In the genomic region with DNA sequence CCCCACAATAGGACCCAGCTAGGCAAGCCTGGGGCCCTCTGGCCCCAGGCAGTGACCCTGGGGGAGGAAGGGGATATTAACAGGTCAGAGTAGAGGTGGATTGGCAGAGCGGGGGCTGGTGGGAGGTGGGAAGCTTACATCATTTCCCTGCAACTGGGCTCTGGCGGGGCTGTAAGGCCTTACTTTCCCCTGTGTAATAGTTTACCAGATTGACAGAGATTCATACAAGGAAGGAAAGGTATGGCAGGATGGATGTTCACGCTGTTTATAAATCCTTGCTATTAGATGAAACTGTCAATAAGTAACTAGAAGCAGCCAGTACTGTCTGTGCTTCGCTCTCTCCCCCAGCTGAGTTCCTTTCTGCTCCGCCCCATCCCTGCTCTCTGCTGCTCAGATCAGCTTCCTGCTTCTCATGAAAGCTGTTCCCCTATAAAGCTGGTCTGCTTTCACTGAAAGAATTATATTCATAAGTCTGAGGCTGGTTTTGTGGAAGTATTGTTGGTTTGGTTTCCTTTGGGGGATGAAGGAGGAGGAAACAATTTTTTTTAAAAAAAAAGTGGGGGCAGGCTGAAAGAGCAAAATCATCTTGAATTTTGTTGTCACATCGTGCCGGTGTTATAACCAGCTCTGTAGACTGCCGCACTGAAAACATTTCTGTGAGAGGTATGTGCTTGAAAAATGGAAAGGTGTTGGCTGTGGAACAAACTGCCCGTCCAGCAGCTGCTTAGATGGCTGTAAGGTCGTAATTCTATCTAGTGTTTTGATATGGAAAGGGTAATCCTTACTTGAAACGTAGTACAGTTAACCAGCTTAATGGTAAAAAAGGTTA, we compare ENCODE assay signal across 1 cellular context.
TF ChIP-seq lines count a peak whose summit lies in the region.

No MANE protein-coding gene starts in this region.

TF ChIP-seq in K562, 482 proteins besides CTCF, POLR2A, EP300 and RAD21 (continued from another document):
- TF ChIP-seq, protein P1, sequence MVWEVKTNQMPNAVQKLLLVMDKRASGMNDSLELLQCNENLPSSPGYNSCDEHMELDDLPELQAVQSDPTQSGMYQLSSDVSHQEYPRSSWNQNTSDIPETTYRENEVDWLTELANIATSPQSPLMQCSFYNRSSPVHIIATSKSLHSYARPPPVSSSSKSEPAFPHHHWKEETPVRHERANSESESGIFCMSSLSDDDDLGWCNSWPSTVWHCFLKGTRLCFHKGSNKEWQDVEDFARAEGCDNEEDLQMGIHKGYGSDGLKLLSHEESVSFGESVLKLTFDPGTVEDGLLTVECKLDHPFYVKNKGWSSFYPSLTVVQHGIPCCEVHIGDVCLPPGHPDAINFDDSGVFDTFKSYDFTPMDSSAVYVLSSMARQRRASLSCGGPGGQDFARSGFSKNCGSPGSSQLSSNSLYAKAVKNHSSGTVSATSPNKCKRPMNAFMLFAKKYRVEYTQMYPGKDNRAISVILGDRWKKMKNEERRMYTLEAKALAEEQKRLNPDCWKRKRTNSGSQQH (CRISPR knock-in tag; IDR thresholded peaks at IDR 0.05), result no peak
- TF ChIP-seq HDAC6 (IDR thresholded peaks at IDR 0.05; ENCODE audit: low read depth, low read length) (no peak), ZFP1 (CRISPR knock-in tag; IDR thresholded peaks at IDR 0.05) (no peak), ETS2 (tag; IDR thresholded peaks at IDR 0.05; ENCODE audit: borderline replicate concordance, poor library complexity, severe bottlenecking) (no peak), RBM34 (IDR thresholded peaks at IDR 0.05; ENCODE audit: borderline replicate concordance, insufficient read depth, low read length) (no peak), KLF6 (CRISPR knock-in tag; IDR thresholded peaks at IDR 0.05; ENCODE audit: borderline replicate concordance) (no peak), SETDB1 (IDR thresholded peaks at IDR 0.05; ENCODE audit: low read length) (no peak)
- TF ChIP-seq, protein P2, sequence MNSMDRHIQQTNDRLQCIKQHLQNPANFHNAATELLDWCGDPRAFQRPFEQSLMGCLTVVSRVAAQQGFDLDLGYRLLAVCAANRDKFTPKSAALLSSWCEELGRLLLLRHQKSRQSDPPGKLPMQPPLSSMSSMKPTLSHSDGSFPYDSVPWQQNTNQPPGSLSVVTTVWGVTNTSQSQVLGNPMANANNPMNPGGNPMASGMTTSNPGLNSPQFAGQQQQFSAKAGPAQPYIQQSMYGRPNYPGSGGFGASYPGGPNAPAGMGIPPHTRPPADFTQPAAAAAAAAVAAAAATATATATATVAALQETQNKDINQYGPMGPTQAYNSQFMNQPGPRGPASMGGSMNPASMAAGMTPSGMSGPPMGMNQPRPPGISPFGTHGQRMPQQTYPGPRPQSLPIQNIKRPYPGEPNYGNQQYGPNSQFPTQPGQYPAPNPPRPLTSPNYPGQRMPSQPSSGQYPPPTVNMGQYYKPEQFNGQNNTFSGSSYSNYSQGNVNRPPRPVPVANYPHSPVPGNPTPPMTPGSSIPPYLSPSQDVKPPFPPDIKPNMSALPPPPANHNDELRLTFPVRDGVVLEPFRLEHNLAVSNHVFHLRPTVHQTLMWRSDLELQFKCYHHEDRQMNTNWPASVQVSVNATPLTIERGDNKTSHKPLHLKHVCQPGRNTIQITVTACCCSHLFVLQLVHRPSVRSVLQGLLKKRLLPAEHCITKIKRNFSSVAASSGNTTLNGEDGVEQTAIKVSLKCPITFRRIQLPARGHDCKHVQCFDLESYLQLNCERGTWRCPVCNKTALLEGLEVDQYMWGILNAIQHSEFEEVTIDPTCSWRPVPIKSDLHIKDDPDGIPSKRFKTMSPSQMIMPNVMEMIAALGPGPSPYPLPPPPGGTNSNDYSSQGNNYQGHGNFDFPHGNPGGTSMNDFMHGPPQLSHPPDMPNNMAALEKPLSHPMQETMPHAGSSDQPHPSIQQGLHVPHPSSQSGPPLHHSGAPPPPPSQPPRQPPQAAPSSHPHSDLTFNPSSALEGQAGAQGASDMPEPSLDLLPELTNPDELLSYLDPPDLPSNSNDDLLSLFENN (IDR thresholded peaks at IDR 0.05; ENCODE audit: low read depth in 2 of 2, low read length in 2 of 2), result no peak
- TF ChIP-seq, protein P3, sequence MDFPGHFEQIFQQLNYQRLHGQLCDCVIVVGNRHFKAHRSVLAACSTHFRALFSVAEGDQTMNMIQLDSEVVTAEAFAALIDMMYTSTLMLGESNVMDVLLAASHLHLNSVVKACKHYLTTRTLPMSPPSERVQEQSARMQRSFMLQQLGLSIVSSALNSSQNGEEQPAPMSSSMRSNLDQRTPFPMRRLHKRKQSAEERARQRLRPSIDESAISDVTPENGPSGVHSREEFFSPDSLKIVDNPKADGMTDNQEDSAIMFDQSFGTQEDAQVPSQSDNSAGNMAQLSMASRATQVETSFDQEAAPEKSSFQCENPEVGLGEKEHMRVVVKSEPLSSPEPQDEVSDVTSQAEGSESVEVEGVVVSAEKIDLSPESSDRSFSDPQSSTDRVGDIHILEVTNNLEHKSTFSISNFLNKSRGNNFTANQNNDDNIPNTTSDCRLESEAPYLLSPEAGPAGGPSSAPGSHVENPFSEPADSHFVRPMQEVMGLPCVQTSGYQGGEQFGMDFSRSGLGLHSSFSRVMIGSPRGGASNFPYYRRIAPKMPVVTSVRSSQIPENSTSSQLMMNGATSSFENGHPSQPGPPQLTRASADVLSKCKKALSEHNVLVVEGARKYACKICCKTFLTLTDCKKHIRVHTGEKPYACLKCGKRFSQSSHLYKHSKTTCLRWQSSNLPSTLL (IDR thresholded peaks at IDR 0.05), result no peak
- TF ChIP-seq, protein P4, sequence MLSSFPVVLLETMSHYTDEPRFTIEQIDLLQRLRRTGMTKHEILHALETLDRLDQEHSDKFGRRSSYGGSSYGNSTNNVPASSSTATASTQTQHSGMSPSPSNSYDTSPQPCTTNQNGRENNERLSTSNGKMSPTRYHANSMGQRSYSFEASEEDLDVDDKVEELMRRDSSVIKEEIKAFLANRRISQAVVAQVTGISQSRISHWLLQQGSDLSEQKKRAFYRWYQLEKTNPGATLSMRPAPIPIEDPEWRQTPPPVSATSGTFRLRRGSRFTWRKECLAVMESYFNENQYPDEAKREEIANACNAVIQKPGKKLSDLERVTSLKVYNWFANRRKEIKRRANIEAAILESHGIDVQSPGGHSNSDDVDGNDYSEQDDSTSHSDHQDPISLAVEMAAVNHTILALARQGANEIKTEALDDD (IDR thresholded peaks at IDR 0.05), result no peak
